In genomic region chr6:134175532-134176282, GRCh38 we compare ENCODE assay signal across 8 cellular contexts.
DNase-seq lines count a peak whose midpoint lies in the region; ATAC-seq and TF ChIP-seq lines count a peak whose summit lies in the region.

No MANE protein-coding gene starts in this region.

- H3K27me3 ChIP-seq in right cardiac atrium (ENCODE audit: control insufficient read depth, insufficient read depth) (no peaks in the 10 kb centered on the region), prostate gland (replicated peaks; ENCODE audit: insufficient read depth) (no peaks in the 10 kb centered on the region)

- no peaks in the 10 kb centered on the region for H3K9me3 ChIP-seq in right cardiac atrium (ENCODE audit: control insufficient read depth, low read length)
- H3K9me3 ChIP-seq in prostate gland = no peaks in the 10 kb centered on the region

- peaks cover 4 to 8% of the 10 kb centered on the region in 2 donors for H3K36me3 ChIP-seq in prostate gland

- DNase-seq in amniotic epithelial cell (ENCODE audit: low read depth) (peak; percentile 79), right cardiac atrium (peak; percentile 90 to 93 (median 93)), prostate gland (ENCODE audit: low spot score) (peak; percentile 65), NCI-H748 treated with DMSO at 0.1 percent for 48 hours (lab: John Stamatoyannopoulos, UW) (no peak), NCI-H1436 treated with DMSO at 0.1 percent for 48 hours (lab: John Stamatoyannopoulos, UW) (no peak)

- 1% methylated on average over 44 of the region's 44 CpGs for WGBS in right cardiac atrium
- 2% methylated on average over 41 of the region's 44 CpGs for WGBS in prostate gland

- H3K27ac ChIP-seq in right cardiac atrium (ENCODE audit: low read length) (peak overlapping the region; percentile 81), prostate gland (peak overlapping the region; percentile 90 to 94)

- intact Hi-C loops in right cardiac atrium (cut with DNase I) = loop anchor here (5.0 to 10.0 kb wide), 5 partner anchors 339 to 709 kb away; no protein-coding TSS in a partner anchor
- intact Hi-C loops in prostate gland (cut with DNase I) = loop anchor here (2.0 kb wide), 1 partner anchor 465 kb away; no protein-coding TSS in a partner anchor

- H3K4me3 ChIP-seq in right cardiac atrium (ENCODE audit: low read length) = peak overlapping the region; percentile 86
- peak overlapping the region; percentile 64 to 73 for H3K4me3 ChIP-seq in prostate gland

- no peak for TF ChIP-seq CTCF in prostate gland (IDR thresholded peaks at IDR 0.05)

- ATAC-seq in GM18498 (IDR thresholded peaks at IDR 0.05; ENCODE audit: unreplicated experiment) (peak; percentile 19), HG02870 (IDR thresholded peaks at IDR 0.05; ENCODE audit: unreplicated experiment) (peak; percentile 11), right cardiac atrium (peak; percentile 60 to 77)

- H3K4me1 ChIP-seq in right cardiac atrium (ENCODE audit: control insufficient read depth, insufficient read depth, low read length) (peaks cover 3% of the 10 kb centered on the region), prostate gland (replicated peaks) (no peaks in the 10 kb centered on the region)

- peak; percentile 29 for TF ChIP-seq POLR2A in prostate gland (IDR thresholded peaks at IDR 0.05)

TF ChIP-seq in PFSK-1, 5 proteins besides CTCF, POLR2A, EP300 and RAD21:
- TF ChIP-seq TAF1 (IDR thresholded peaks at IDR 0.05; ENCODE audit: borderline replicate concordance, insufficient read depth, low read length) = peak; percentile 53; the same call in 1 of the 2 replicates
- peak; percentile 11 for TF ChIP-seq FOXP2 (optimal IDR thresholded peaks at IDR 0.05; ENCODE audit: borderline replicate concordance, extremely low read depth, extremely low read length, insufficient read depth)
- peak; percentile 43; the same call in 1 of the 2 replicates for TF ChIP-seq POLR2AphosphoS5 (IDR thresholded peaks at IDR 0.05; ENCODE audit: low read depth, low read length)
- TF ChIP-seq SIN3A (IDR thresholded peaks at IDR 0.05; ENCODE audit: borderline replicate concordance, insufficient read depth, low read length) = peak; percentile 76; the same call in 1 of the 2 replicates
- TF ChIP-seq, protein P1, sequence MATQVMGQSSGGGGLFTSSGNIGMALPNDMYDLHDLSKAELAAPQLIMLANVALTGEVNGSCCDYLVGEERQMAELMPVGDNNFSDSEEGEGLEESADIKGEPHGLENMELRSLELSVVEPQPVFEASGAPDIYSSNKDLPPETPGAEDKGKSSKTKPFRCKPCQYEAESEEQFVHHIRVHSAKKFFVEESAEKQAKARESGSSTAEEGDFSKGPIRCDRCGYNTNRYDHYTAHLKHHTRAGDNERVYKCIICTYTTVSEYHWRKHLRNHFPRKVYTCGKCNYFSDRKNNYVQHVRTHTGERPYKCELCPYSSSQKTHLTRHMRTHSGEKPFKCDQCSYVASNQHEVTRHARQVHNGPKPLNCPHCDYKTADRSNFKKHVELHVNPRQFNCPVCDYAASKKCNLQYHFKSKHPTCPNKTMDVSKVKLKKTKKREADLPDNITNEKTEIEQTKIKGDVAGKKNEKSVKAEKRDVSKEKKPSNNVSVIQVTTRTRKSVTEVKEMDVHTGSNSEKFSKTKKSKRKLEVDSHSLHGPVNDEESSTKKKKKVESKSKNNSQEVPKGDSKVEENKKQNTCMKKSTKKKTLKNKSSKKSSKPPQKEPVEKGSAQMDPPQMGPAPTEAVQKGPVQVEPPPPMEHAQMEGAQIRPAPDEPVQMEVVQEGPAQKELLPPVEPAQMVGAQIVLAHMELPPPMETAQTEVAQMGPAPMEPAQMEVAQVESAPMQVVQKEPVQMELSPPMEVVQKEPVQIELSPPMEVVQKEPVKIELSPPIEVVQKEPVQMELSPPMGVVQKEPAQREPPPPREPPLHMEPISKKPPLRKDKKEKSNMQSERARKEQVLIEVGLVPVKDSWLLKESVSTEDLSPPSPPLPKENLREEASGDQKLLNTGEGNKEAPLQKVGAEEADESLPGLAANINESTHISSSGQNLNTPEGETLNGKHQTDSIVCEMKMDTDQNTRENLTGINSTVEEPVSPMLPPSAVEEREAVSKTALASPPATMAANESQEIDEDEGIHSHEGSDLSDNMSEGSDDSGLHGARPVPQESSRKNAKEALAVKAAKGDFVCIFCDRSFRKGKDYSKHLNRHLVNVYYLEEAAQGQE (IDR thresholded peaks at IDR 0.05; ENCODE audit: insufficient read depth in 1 of 2, low read depth in 2 of 2, low read length in 2 of 2) = peak in 1 of 2 experiments; percentile 70; a peak in 2 of 4 replicates

Comparison
In these comparisons a context has a peak if more than half of its experiments do, and no peak if none do; other contexts are left out.
1. ATAC-seq: peak in every context shown above with its lines; median percentile 68 in right cardiac atrium; 19 in GM18498; 11 in HG02870.
2. DNase-seq: peak in amniotic epithelial cell (single experiment), right cardiac atrium (3 of 3) and prostate gland (single experiment); none in NCI-H748 treated with DMSO at 0.1 percent for 48 hours (single experiment) and NCI-H1436 treated with DMSO at 0.1 percent for 48 hours (single experiment).